ENCODE assay signal across 37 cellular contexts in genomic region chr17:65567566-65567965, GRCh38.
"Had no signal": no experiment of that assay in that cellular context is flagged by ENCODE, and none has a peak within 500 bp of the region (broad histone marks: within the 10 kb centered on the region; RNA-seq: fewer than 3 reads in every experiment).

No MANE protein-coding gene starts in this region.

- H3K27me3 Mint-ChIP-seq: activated naive CD4-positive, alpha-beta T cell treated with anti-CD3 and anti-CD28 coated beads, Interleukin-2, amount 50 U/mL, for 24 hours; activated T-cell treated with anti-CD3 and anti-CD28 coated beads, Interleukin-2, amount 50 U/mL, for 24 hours had no signal

- H3K4me3 ChIP-seq: ascending aorta, cardiac muscle cell, PC-9 had no signal

- H3K9me3 Mint-ChIP-seq: activated B cell treated with CpG ODN at 0.5 μM for 24 hours; activated CD4-positive, alpha-beta memory T cell treated with anti-CD3 and anti-CD28 coated beads, Interleukin-2, amount 10 ng/mL, durations not matched to agents 7 days and 5 days; activated naive CD4-positive, alpha-beta T cell treated with anti-CD3 and anti-CD28 coated beads, Interleukin-2, amount 50 U/mL, for 24 hours; activated naive CD8-positive, alpha-beta T cell treated with anti-CD3 and anti-CD28 coated beads, Interleukin-2, amount 10 ng/mL, durations not matched to agents 7 days and 5 days; activated T-cell treated with anti-CD3 and anti-CD28 coated beads, Interleukin-2, amount 50 U/mL, for 24 hours; activated T-helper 2 cell treated with anti-CD3 and anti-CD28 coated beads, Interferon-gamma antibody, Interleukin-2, Interleukin-4, amounts not matched to agents 10 μg/mL and 5 μg/mL and 100 μg/mL, durations not matched to agents 14 hours and 24 hours and 36 hours; central memory CD8-positive, alpha-beta T cell had no signal

- H3K36me3 ChIP-seq: ascending aorta, cardiac muscle cell had no signal

- H3K4me1 ChIP-seq: ascending aorta had no signal

- H3K4me2 ChIP-seq: KMS-11, PC-9 had no signal

- H3K9me3 ChIP-seq: ascending aorta had no signal

- H3K36me3 Mint-ChIP-seq: activated CD8-positive, alpha-beta memory T cell treated with anti-CD3 and anti-CD28 coated beads, Interleukin-2, amount 10 ng/mL, durations not matched to agents 7 days and 5 days; activated naive CD4-positive, alpha-beta T cell treated with anti-CD3 and anti-CD28 coated beads, Interleukin-2, amount 50 U/mL, for 24 hours; activated naive CD8-positive, alpha-beta T cell treated with anti-CD3 and anti-CD28 coated beads, Interleukin-2, amount 10 ng/mL, durations not matched to agents 7 days and 5 days had no signal

- H3K27me3 ChIP-seq: ascending aorta had no signal

- H3K27ac Mint-ChIP-seq: activated B cell treated with CpG ODN at 0.5 μM for 24 hours; activated CD4-positive, alpha-beta memory T cell treated with anti-CD3 and anti-CD28 coated beads, Interleukin-2, amount 10 ng/mL, durations not matched to agents 7 days and 5 days; activated CD8-positive, alpha-beta memory T cell treated with anti-CD3 and anti-CD28 coated beads, Interleukin-2, amount 10 ng/mL, durations not matched to agents 7 days and 5 days; activated naive CD4-positive, alpha-beta T cell treated with anti-CD3 and anti-CD28 coated beads, Interleukin-2, amount 50 U/mL, for 24 hours; activated naive CD8-positive, alpha-beta T cell treated with anti-CD3 and anti-CD28 coated beads, Interleukin-2, amount 10 ng/mL, durations not matched to agents 7 days and 5 days; activated T-cell treated with anti-CD3 and anti-CD28 coated beads, Interleukin-2, amount 50 U/mL, for 24 hours; activated T-helper 2 cell treated with anti-CD3 and anti-CD28 coated beads, Interferon-gamma antibody, Interleukin-2, Interleukin-4, amounts not matched to agents 10 μg/mL and 5 μg/mL and 100 μg/mL, durations not matched to agents 14 hours and 24 hours and 36 hours had no signal

- H2AFZ ChIP-seq: PC-9 had no signal

- DNase-seq: activated B cell treated with CpG ODN at 0.5 μM for 24 hours; activated CD4-positive, alpha-beta memory T cell treated with anti-CD3 and anti-CD28 coated beads, Interleukin-2, amount 10 ng/mL, durations not matched to agents 7 days and 5 days; activated CD4-positive, alpha-beta T cell treated with anti-CD3 and anti-CD28 coated beads for 4 hours; activated CD4-positive, alpha-beta T cell treated with anti-CD3 and anti-CD28 coated beads, Interleukin-2, amount 50 U/mL, for 1 hour; activated CD4-positive, CD25-positive, alpha-beta regulatory T cell treated with anti-CD3 and anti-CD28 coated beads, Interleukin-2, amount 50 U/mL, for 72 hours; activated CD8-positive, alpha-beta memory T cell treated with anti-CD3 and anti-CD28 coated beads for 24 hours; activated CD8-positive, alpha-beta memory T cell treated with anti-CD3 and anti-CD28 coated beads, Interleukin-2, amount 10 ng/mL, durations not matched to agents 7 days and 5 days; activated CD8-positive, alpha-beta memory T cell treated with anti-CD3 and anti-CD28 coated beads, Interleukin-2, amount 50 U/mL, for 48 hours; activated gamma-delta T cell; activated naive CD4-positive, alpha-beta T cell treated with Interleukin-2 at 50 U/mL for 16 hours; activated naive CD8-positive, alpha-beta T cell treated with anti-CD3 and anti-CD28 coated beads, Interleukin-2, amount 10 ng/mL, durations not matched to agents 7 days and 5 days; activated T-cell treated with anti-CD3 and anti-CD28 coated beads, Interleukin-2, amount 50 U/mL, for 24 hours; amygdala; MM.1S; MV-4-11; NCI-H1092; NCI-H1436 treated with DMSO at 0.1 percent for 48 hours; NCI-H1694 treated with DMSO at 0.1 percent for 48 hours; NCI-H2029; NCI-H345; NCI-H526; NCI-H748 treated with DMSO at 0.1 percent for 48 hours; NK-92 treated with Interleukin-12 subunit alpha and Interleukin-12 subunit beta, amount 100 ng/mL, for 24 hours; PC-9; SW 1271; T-helper 1 cell; T-helper 2 cell; T-helper 9 cell had no signal

- H3K27ac ChIP-seq: ascending aorta, cardiac muscle cell, KMS-11, PC-9, RWPE1, VCaP had no signal

- H3K9ac ChIP-seq: KMS-11 had no signal

- H3K4me1 Mint-ChIP-seq: central memory CD8-positive, alpha-beta T cell had no signal

- H3K4me3 Mint-ChIP-seq: activated B cell treated with CpG ODN at 0.5 μM for 24 hours; activated CD4-positive, alpha-beta memory T cell treated with anti-CD3 and anti-CD28 coated beads, Interleukin-2, amount 10 ng/mL, durations not matched to agents 7 days and 5 days; activated CD8-positive, alpha-beta memory T cell treated with anti-CD3 and anti-CD28 coated beads, Interleukin-2, amount 10 ng/mL, durations not matched to agents 7 days and 5 days; activated naive CD4-positive, alpha-beta T cell treated with anti-CD3 and anti-CD28 coated beads, Interleukin-2, amount 50 U/mL, for 24 hours; activated naive CD8-positive, alpha-beta T cell treated with anti-CD3 and anti-CD28 coated beads, Interleukin-2, amount 10 ng/mL, durations not matched to agents 7 days and 5 days; activated T-cell treated with anti-CD3 and anti-CD28 coated beads, Interleukin-2, amount 50 U/mL, for 24 hours; central memory CD8-positive, alpha-beta T cell had no signal

- ATAC-seq: activated CD8-positive, alpha-beta memory T cell treated with anti-CD3 and anti-CD28 coated beads, Interleukin-2, amount 10 ng/mL, durations not matched to agents 7 days and 5 days; Right ventricle myocardium inferior had no signal
